Comparison of ENCODE assay signal across 33 cellular contexts in the genomic region with DNA sequence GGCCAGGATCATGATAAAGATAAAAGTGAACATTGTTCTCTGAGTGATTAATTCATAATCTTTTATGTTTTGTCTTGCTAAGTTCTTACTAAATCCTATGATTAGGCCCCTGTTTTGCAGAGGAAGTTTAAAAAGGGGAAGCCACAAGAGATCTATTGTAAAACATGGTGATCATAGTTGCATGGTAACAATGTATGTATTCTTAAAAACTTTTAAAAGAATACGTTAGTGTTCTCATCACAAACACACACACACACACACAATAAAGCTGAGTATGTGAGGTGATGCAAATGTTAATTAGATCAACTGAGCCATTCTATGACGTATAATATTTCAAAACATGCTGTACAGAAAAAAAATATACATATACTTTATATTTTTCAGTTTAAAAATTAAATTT. TPM values are rescaled to one million over a fixed set of nuclear protein-coding genes. Genes with fewer than 3 reads are reported as not detected.
DNase-seq lines count a peak whose midpoint lies in the region; ATAC-seq and TF ChIP-seq lines count a peak whose summit lies in the region.
"Had no signal": no experiment of that assay in that cellular context is flagged by ENCODE, and none has a peak within 500 bp of the region (broad histone marks: within the 10 kb centered on the region; RNA-seq: fewer than 3 reads in every experiment).

No MANE protein-coding gene starts in this region.

- H3K27me3 Mint-ChIP-seq in naive thymus-derived CD4-positive, alpha-beta T cell = no peaks in the 10 kb centered on the region
- H3K27me3 Mint-ChIP-seq: activated CD4-positive, alpha-beta T cell treated with anti-CD3 and anti-CD28 coated beads, Interleukin-2, amount 10 ng/mL, durations not matched to agents 7 days and 5 days; type B pancreatic cell had no signal

- H3K36me3 ChIP-seq in naive thymus-derived CD4-positive, alpha-beta T cell (ENCODE audit: control insufficient read depth in 2 of 3, insufficient read depth in 3 of 3, low read length in 3 of 3) = peaks cover 0 to 10% (median 0%) of the 10 kb centered on the region in 3 experiments
- H3K36me3 ChIP-seq: BLaER1, MG63 had no signal

- H3K36me3 Mint-ChIP-seq in naive thymus-derived CD4-positive, alpha-beta T cell = peaks cover 0 to 18% (median 10%) of the 10 kb centered on the region in 5 donors
- H3K36me3 Mint-ChIP-seq: activated naive CD8-positive, alpha-beta T cell treated with anti-CD3 and anti-CD28 coated beads for 36 hours; natural killer cell treated with Interleukin-12 subunit alpha and Interleukin-12 subunit beta and Interleukin-15 and Interleukin-18, amount 100 ng/mL, for 72 hours; type B pancreatic cell had no signal

- intact Hi-C loops in naive thymus-derived CD4-positive, alpha-beta T cell (cut with micrococcal nuclease) = no loop called here

- no peak for TF ChIP-seq CTCF in HL-60 (IDR thresholded peaks at IDR 0.05; ENCODE audit: insufficient read depth, low read length)

- peaks cover 0 to 2% (median 0%) of the 10 kb centered on the region in 11 donors for H3K9me3 Mint-ChIP-seq in naive thymus-derived CD4-positive, alpha-beta T cell
- H3K9me3 Mint-ChIP-seq: natural killer cell treated with Interleukin-12 subunit alpha and Interleukin-12 subunit beta and Interleukin-15 and Interleukin-18, amount 100 ng/mL, for 72 hours had no signal

- POLR2A ChIA-PET in naive thymus-derived CD4-positive, alpha-beta T cell (lab: Charles Lee) = interaction anchor here (1.1 kb wide), 1 partner anchor 99 kb away, joined by 3 read pairs; no protein-coding TSS in a partner anchor

- no peak overlapping the region for H3K4me3 Mint-ChIP-seq in naive thymus-derived CD4-positive, alpha-beta T cell
- H3K4me3 Mint-ChIP-seq: activated CD4-positive, alpha-beta T cell treated with anti-CD3 and anti-CD28 coated beads, Interleukin-2, amount 10 ng/mL, durations not matched to agents 7 days and 5 days; activated naive CD8-positive, alpha-beta T cell treated with anti-CD3 and anti-CD28 coated beads for 36 hours; natural killer cell treated with Interleukin-12 subunit alpha and Interleukin-12 subunit beta and Interleukin-15 and Interleukin-18, amount 100 ng/mL, for 72 hours; type B pancreatic cell; WTC11 had no signal

- no peaks in the 10 kb centered on the region for H3K4me1 ChIP-seq in naive thymus-derived CD4-positive, alpha-beta T cell (ENCODE audit: control insufficient read depth in 2 of 2, insufficient read depth in 2 of 2, low read length in 2 of 2)

- H3K4me3 ChIP-seq in HL-60 (replicated peaks; ENCODE audit: insufficient read depth, low read length) = no peak overlapping the region
- no peak overlapping the region for H3K4me3 ChIP-seq in naive thymus-derived CD4-positive, alpha-beta T cell (ENCODE audit: low read length)
- H3K4me3 ChIP-seq: BLaER1, MG63, mucosa of descending colon had no signal

- no peak overlapping the region for H3K27ac Mint-ChIP-seq in naive thymus-derived CD4-positive, alpha-beta T cell
- H3K27ac Mint-ChIP-seq: activated CD4-positive, alpha-beta T cell treated with anti-CD3 and anti-CD28 coated beads, Interleukin-2, amount 10 ng/mL, durations not matched to agents 7 days and 5 days; activated naive CD8-positive, alpha-beta T cell treated with anti-CD3 and anti-CD28 coated beads for 36 hours; natural killer cell treated with Interleukin-12 subunit alpha and Interleukin-12 subunit beta and Interleukin-15 and Interleukin-18, amount 100 ng/mL, for 72 hours; type B pancreatic cell; WTC11 had no signal

- H3K4me1 Mint-ChIP-seq in naive thymus-derived CD4-positive, alpha-beta T cell = peaks cover 0 to 8% (median 3%) of the 10 kb centered on the region in 7 donors
- H3K4me1 Mint-ChIP-seq: WTC11 had no signal

- peak overlapping the region; percentile 95 for H3K27ac ChIP-seq in HL-60 (replicated peaks)
- no peak overlapping the region for H3K27ac ChIP-seq in naive thymus-derived CD4-positive, alpha-beta T cell (ENCODE audit: low read depth, low read length)
- H3K27ac ChIP-seq: BLaER1 had no signal

- H3K9me3 ChIP-seq in naive thymus-derived CD4-positive, alpha-beta T cell (ENCODE audit: control insufficient read depth in 2 of 3, low read length in 3 of 3) = no peaks in the 10 kb centered on the region
- H3K9me3 ChIP-seq: mucosa of descending colon had no signal

- ATAC-seq in naive thymus-derived CD4-positive, alpha-beta T cell = peak; percentile 87
- ATAC-seq in GM21737 (IDR thresholded peaks at IDR 0.05; ENCODE audit: unreplicated experiment) = no peak
- ATAC-seq: mucosa of descending colon, PC-3, SK-N-SH treated with all-trans-retinoic acid at 6 μM for 48 hours, WTC11 had no signal

- DNase-seq in HL-60 (ENCODE audit: low read depth in 1 of 2, low spot score in 1 of 2) = peak; percentile 22 to 43
- DNase-seq in NOMO-1 (lab: John Stamatoyannopoulos, UW; ENCODE audit: unreplicated experiment in 2 of 2) = peak; percentile 62 to 94
- DNase-seq in SKM-1 treated with dmso at 0.1 percent for 144 hours (lab: John Stamatoyannopoulos, UW; ENCODE audit: unreplicated experiment) = peak; percentile 72
- DNase-seq in naive thymus-derived CD4-positive, alpha-beta T cell = no peak
- no peak for DNase-seq in NCI-H2107 (lab: John Stamatoyannopoulos, UW)
- DNase-seq in central memory CD4-positive, alpha-beta T cell = no peak
- DNase-seq: activated CD4-positive, alpha-beta T cell treated with anti-CD3 and anti-CD28 coated beads, Interleukin-2, amount 10 ng/mL, durations not matched to agents 7 days and 5 days; activated gamma-delta T cell; activated naive CD8-positive, alpha-beta T cell treated with anti-CD3 and anti-CD28 coated beads for 36 hours; activated T-cell treated with anti-CD3 and anti-CD28 coated beads, Interleukin-2, amount 50 U/mL, for 1 hour; aorta; effector CD4-positive, alpha-beta T cell; hypothalamus; mammary epithelial cell; MG63; NCI-H146; NCI-H774; PC-3; stimulated activated naive CD4-positive, alpha-beta T cell had no signal

- CTCF ChIA-PET in naive thymus-derived CD4-positive, alpha-beta T cell (lab: Charles Lee) = interaction anchor here (0.6 kb wide), 1 partner anchor 80 kb away, joined by 7 read pairs; no protein-coding TSS in a partner anchor

- H3K27me3 ChIP-seq in HL-60 (ENCODE audit: insufficient read depth, poor library complexity, severe bottlenecking) = no peaks in the 10 kb centered on the region
- no peaks in the 10 kb centered on the region for H3K27me3 ChIP-seq in naive thymus-derived CD4-positive, alpha-beta T cell (ENCODE audit: control insufficient read depth in 2 of 2, insufficient read depth in 2 of 2, low read length in 2 of 2)
- H3K27me3 ChIP-seq: BLaER1 had no signal

RNA-seq across cellular contexts. Expression of gene MBD3L2B, which starts 51.2 kb away (rescaled TPM):
- not detected for total RNA-seq in naive thymus-derived CD4-positive, alpha-beta T cell
- polyA plus RNA-seq in naive thymus-derived CD4-positive, alpha-beta T cell = not detected
- total RNA-seq: activated CD4-positive, alpha-beta T cell treated with anti-CD3 and anti-CD28 coated beads, Interleukin-2, amount 10 ng/mL, durations not matched to agents 7 days and 5 days; activated CD8-positive, alpha-beta memory T cell treated with anti-CD3 and anti-CD28 coated beads for 36 hours; activated naive CD8-positive, alpha-beta T cell treated with anti-CD3 and anti-CD28 coated beads for 36 hours; aorta; bronchial epithelial cell; HT1080; mammary epithelial cell; mucosa of descending colon; natural killer cell treated with Interleukin-12 subunit alpha and Interleukin-12 subunit beta and Interleukin-15 and Interleukin-18, amount 100 ng/mL, for 72 hours; osteoblast; PC-3; pulmonary artery endothelial cell; skeletal muscle tissue; WTC11 had no signal
- polyA plus RNA-seq: AG04450, aorta had no signal

Comparison
In these comparisons a context has a peak if more than half of its experiments do, and no peak if none do; other contexts are left out.
1. DNase-seq: peak in HL-60 (2 of 2), NOMO-1 (2 of 2) and SKM-1 treated with dmso at 0.1 percent for 144 hours (single experiment); none in naive thymus-derived CD4-positive, alpha-beta T cell (0 of 9), NCI-H2107 (single experiment) and central memory CD4-positive, alpha-beta T cell (single experiment).